Comparison of ENCODE assay signal across 30 cellular contexts in the genomic region with DNA sequence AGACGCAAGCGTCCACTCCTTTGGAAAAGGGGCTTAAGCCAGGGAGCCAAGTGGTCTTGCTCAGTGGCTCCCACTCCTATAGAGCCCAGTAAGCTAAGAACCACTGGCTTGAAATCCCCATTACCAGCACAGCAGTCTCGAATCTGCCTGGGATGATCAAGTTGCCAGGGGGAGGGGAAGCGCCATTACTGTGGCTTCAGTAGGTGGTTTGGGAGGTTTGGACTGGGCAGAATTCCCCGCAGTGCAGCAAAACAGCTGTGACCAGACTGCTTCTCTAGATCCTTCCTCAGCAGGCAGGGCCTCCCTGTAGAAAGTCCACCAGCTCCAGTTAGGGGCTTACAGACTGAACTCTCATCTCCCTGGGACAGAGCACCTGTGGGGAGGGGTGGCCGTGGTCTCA.
"Had no signal": no experiment of that assay in that cellular context is flagged by ENCODE, and none has a peak within 500 bp of the region (broad histone marks: within the 10 kb centered on the region; RNA-seq: fewer than 3 reads in every experiment).

No MANE protein-coding gene starts in this region.

- H3K27me3 ChIP-seq: brain microvascular endothelial cell, SJCRH30 had no signal

- DNase-seq: activated CD4-positive, alpha-beta T cell treated with anti-CD3 and anti-CD28 coated beads, Interleukin-2, amount 10 ng/mL, durations not matched to agents 24 days and 14 days; activated CD4-positive, alpha-beta T cell treated with anti-CD3 and anti-CD28 coated beads, Interleukin-2, amount 50 U/mL, for 4 hours; activated CD8-positive, alpha-beta T cell treated with anti-CD3 and anti-CD28 coated beads for 36 hours; activated effector memory CD4-positive, alpha-beta T cell treated with anti-CD3 and anti-CD28 coated beads, Interleukin-2, amount 50 U/mL, for 16 hours; activated naive CD4-positive, alpha-beta T cell; activated naive CD4-positive, alpha-beta T cell treated with anti-CD3 and anti-CD28 coated beads, Interleukin-2, amount 50 U/mL, for 16 hours; activated naive CD8-positive, alpha-beta T cell treated with anti-CD3 and anti-CD28 coated beads for 36 hours; activated T-cell treated with anti-CD3 and anti-CD28 coated beads, Interleukin-2, amount 50 U/mL, for 1 hour; activated T-cell treated with anti-CD3 and anti-CD28 coated beads, Interleukin-2, amount 50 U/mL, for 72 hours; amniotic stem cell; aorta; brain microvascular endothelial cell; central memory CD4-positive, alpha-beta T cell; MM.1S; MV-4-11; NCI-H1092; NCI-H1436 treated with DMSO at 0.1 percent for 48 hours; NCI-H1694 treated with DMSO at 0.1 percent for 48 hours; NCI-H2029; NCI-H2107; NCI-H2171; NCI-H510A; NCI-H526; NCI-H774; SHP77; T1000 had no signal

- H3K4me3 Mint-ChIP-seq: activated CD4-positive, alpha-beta T cell treated with anti-CD3 and anti-CD28 coated beads, Interleukin-2, amount 10 ng/mL, durations not matched to agents 24 days and 14 days; activated CD8-positive, alpha-beta T cell treated with anti-CD3 and anti-CD28 coated beads for 36 hours; activated naive CD8-positive, alpha-beta T cell treated with anti-CD3 and anti-CD28 coated beads for 36 hours; activated T-cell treated with anti-CD3 and anti-CD28 coated beads, Interleukin-2, amount 50 U/mL, for 72 hours; activated T-helper 17 cell treated with anti-CD3 and anti-CD28 coated beads, Interleukin-2, amount 50 U/mL, for 72 hours had no signal

- H3K36me3 ChIP-seq: brain microvascular endothelial cell, SJCRH30 had no signal

- H3K9me3 ChIP-seq: SJCRH30 had no signal

- H3K27ac Mint-ChIP-seq: activated CD4-positive, alpha-beta T cell treated with anti-CD3 and anti-CD28 coated beads, Interleukin-2, amount 10 ng/mL, durations not matched to agents 24 days and 14 days; activated CD8-positive, alpha-beta T cell treated with anti-CD3 and anti-CD28 coated beads for 36 hours; activated naive CD8-positive, alpha-beta T cell treated with anti-CD3 and anti-CD28 coated beads for 36 hours; activated T-cell treated with anti-CD3 and anti-CD28 coated beads, Interleukin-2, amount 50 U/mL, for 72 hours; activated T-helper 17 cell treated with anti-CD3 and anti-CD28 coated beads, Interleukin-2, amount 50 U/mL, for 72 hours had no signal

- H3K9me3 Mint-ChIP-seq: activated CD4-positive, alpha-beta T cell treated with anti-CD3 and anti-CD28 coated beads, Interleukin-2, amount 10 ng/mL, durations not matched to agents 24 days and 14 days; activated CD8-positive, alpha-beta T cell treated with anti-CD3 and anti-CD28 coated beads for 36 hours; activated naive CD8-positive, alpha-beta T cell treated with anti-CD3 and anti-CD28 coated beads for 36 hours had no signal

- ATAC-seq: activated CD8-positive, alpha-beta T cell treated with anti-CD3 and anti-CD28 coated beads for 36 hours; activated T-cell treated with anti-CD3 and anti-CD28 coated beads, Interleukin-2, amount 50 U/mL, for 72 hours; activated T-helper 17 cell treated with anti-CD3 and anti-CD28 coated beads, Interleukin-2, amount 50 U/mL, for 72 hours; Panc1 had no signal

- H3K27me3 Mint-ChIP-seq: activated CD8-positive, alpha-beta T cell treated with anti-CD3 and anti-CD28 coated beads for 36 hours; activated naive CD8-positive, alpha-beta T cell treated with anti-CD3 and anti-CD28 coated beads for 36 hours; activated T-helper 17 cell treated with anti-CD3 and anti-CD28 coated beads, Interleukin-2, amount 50 U/mL, for 72 hours had no signal

- H3K4me3 ChIP-seq: SJCRH30, SK-N-MC had no signal

- H3K27ac ChIP-seq: brain microvascular endothelial cell, SJCRH30, SK-N-MC had no signal
